Comparison of ENCODE assay signal across 22 cellular contexts in genomic region chr9:135158572-135158937, GRCh38.
DNase-seq lines count a peak whose midpoint lies in the region; ATAC-seq, FAIRE-seq and TF ChIP-seq lines count a peak whose summit lies in the region.
"Had no signal": no experiment of that assay in that cellular context is flagged by ENCODE, and none has a peak within 500 bp of the region (broad histone marks: within the 10 kb centered on the region; RNA-seq: fewer than 3 reads in every experiment).

No MANE protein-coding gene starts in this region.

- H3F3A ChIP-seq in GM23248 (ENCODE audit: insufficient read depth): no peaks in the 10 kb centered on the region

- no peak overlapping the region for H3K18ac ChIP-seq in IMR-90 (ENCODE audit: low read depth, low read length)

- no peaks in the 10 kb centered on the region for H3K9me3 ChIP-seq in right cardiac atrium (ENCODE audit: control insufficient read depth, low read length)
- H3K9me3 ChIP-seq in IMR-90 (ENCODE audit: control insufficient read depth, insufficient read depth, low read length): peaks cover 21% of the 10 kb centered on the region
- no peaks in the 10 kb centered on the region for H3K9me3 ChIP-seq in HAP-1
- H3K9me3 ChIP-seq in GM23248 (ENCODE audit: low read depth): no peaks in the 10 kb centered on the region
- H3K9me3 ChIP-seq: BLaER1, Caco-2 had no signal

- H4K20me1 ChIP-seq in IMR-90 (ENCODE audit: insufficient read depth, low read length): no peaks in the 10 kb centered on the region
- no peaks in the 10 kb centered on the region for H4K20me1 ChIP-seq in GM23248 (ENCODE audit: insufficient read depth)

- H3K9me3 Mint-ChIP-seq in nephron progenitor cell: no peaks in the 10 kb centered on the region
- H3K9me3 Mint-ChIP-seq: CD8-positive, alpha-beta T cell; GM23338 had no signal

- ATAC-seq in Right ventricle myocardium superior (ENCODE audit: poor library complexity): no peak
- no peak for ATAC-seq in right cardiac atrium
- no peak for ATAC-seq in IMR-90 (ENCODE audit: low read depth)
- ATAC-seq: CD8-positive, alpha-beta T cell; GM23338 had no signal

- no peak overlapping the region for H4K91ac ChIP-seq in IMR-90 (ENCODE audit: insufficient read depth, low read depth, low read length)

- H4K5ac ChIP-seq in IMR-90 (ENCODE audit: low read depth, low read length): no peak overlapping the region

- no peaks in the 10 kb centered on the region for H3K79me2 ChIP-seq in GM23248 (ENCODE audit: insufficient read depth)

- peaks cover 12% of the 10 kb centered on the region for H3K4me1 Mint-ChIP-seq in nephron progenitor cell
- H3K4me1 Mint-ChIP-seq: B cell, GM23338 had no signal

- TF ChIP-seq RAD21 in IMR-90 (IDR thresholded peaks at IDR 0.05; ENCODE audit: low read length): no peak

- H3K4ac ChIP-seq in IMR-90 (ENCODE audit: low read depth, low read length): no peak overlapping the region

- no peak overlapping the region for H3K27ac ChIP-seq in right cardiac atrium (ENCODE audit: low read length)
- no peak overlapping the region for H3K27ac ChIP-seq in IMR-90 (ENCODE audit: insufficient read depth, low read length)
- H3K27ac ChIP-seq in GM23248: no peak overlapping the region
- H3K27ac ChIP-seq: 22Rv1, BLaER1, C4-2B had no signal

- no peaks in the 10 kb centered on the region for H3K36me3 Mint-ChIP-seq in nephron progenitor cell (ENCODE audit: low read depth)
- H3K36me3 Mint-ChIP-seq: CD4-positive, CD25-positive, alpha-beta regulatory T cell; CD8-positive, alpha-beta T cell had no signal

- in situ Hi-C loops in IMR-90 (cut with MboI; ENCODE audit: low sequenced_read_pairs): no loop called here
- in situ Hi-C loops in HAP-1 (cut with MboI; ENCODE audit: low sequenced_read_pairs): no loop called here
- in situ Hi-C loops in GM23248 (cut with MboI): no loop called here

- H3K4me2 ChIP-seq in IMR-90 (ENCODE audit: low read depth, low read length): no peak overlapping the region
- no peak overlapping the region for H3K4me2 ChIP-seq in GM23248 (ENCODE audit: unreplicated experiment)
- H3K4me2 ChIP-seq: BLaER1, GM23338 had no signal

- peak; percentile 70 for FAIRE-seq in bronchial epithelial cell (lab: Jason Lieb, UNC)
- FAIRE-seq: A204.1, G401.6, GM12892, H54 had no signal

- H3K79me1 ChIP-seq in IMR-90 (ENCODE audit: low read depth in 1 of 2, low read length in 2 of 2): no peaks in the 10 kb centered on the region

- POLR2A ChIA-PET in IMR-90 (lab: Charles Lee; ENCODE audit: unreplicated experiment): no interaction called here

- no peak overlapping the region for H3K14ac ChIP-seq in IMR-90 (replicated peaks; ENCODE audit: low read depth, low read length)

- H3K36me3 ChIP-seq in IMR-90 (ENCODE audit: control insufficient read depth, insufficient read depth, low read length) (no peaks in the 10 kb centered on the region), bronchial epithelial cell (ENCODE audit: control insufficient read depth, insufficient read depth, low read length) (no peaks in the 10 kb centered on the region), HAP-1 (replicated peaks) (no peaks in the 10 kb centered on the region), GM23248 (ENCODE audit: low read depth) (no peaks in the 10 kb centered on the region)
- H3K36me3 ChIP-seq: BLaER1 had no signal

- WGBS in right cardiac atrium: 73% methylated on average over 6 of the region's 6 CpGs
- WGBS in IMR-90 (ENCODE audit: extremely low coverage in 2 of 2, insufficient read length in 1 of 2), 2 experiments: 30% methylated on average over 2 of the region's 6 CpGs; no CpG with 5 or more reads in 1 of the 2 experiments
- 37 to 40% methylated on average over 6 of the region's 6 CpGs for WGBS in GM23248 (ENCODE audit: low coverage in 1 of 2, low lambda C conversion rate in 2 of 2, missing lambda C conversion rate in 2 of 2), 2 experiments

- DNase-seq in Right ventricle myocardium superior (peak; percentile 13), right cardiac atrium (no peak), IMR-90 (no peak), bronchial epithelial cell (ENCODE audit: low read depth) (no peak), HAP-1 (ENCODE audit: low spot score in 2 of 2) (no peak), nephron progenitor cell (no peak), GM23248 (no peak)
- DNase-seq: Caco-2; CD4-positive, CD25-positive, alpha-beta regulatory T cell; CD8-positive, alpha-beta T cell; DMS153; DND-41; HCEC 1CT had no signal

- H3K27me3 Mint-ChIP-seq in nephron progenitor cell (ENCODE audit: low read depth, poor library complexity): peaks cover 51% of the 10 kb centered on the region

- H2BK120ac ChIP-seq in IMR-90 (ENCODE audit: low read depth, low read length): no peak overlapping the region

- H3K9ac ChIP-seq in IMR-90 (ENCODE audit: low read depth, low read length) (no peak overlapping the region), GM23248 (no peak overlapping the region)
- H3K9ac ChIP-seq: BLaER1 had no signal

- CTCF ChIA-PET in IMR-90 (lab: Yijun Ruan, JAX): no interaction called here

- H3K56ac ChIP-seq in IMR-90 (ENCODE audit: extremely low read depth, insufficient read depth, low read length): no peak overlapping the region

- H2BK15ac ChIP-seq in IMR-90 (ENCODE audit: low read depth, low read length): no peak overlapping the region

- H3K4me3 ChIP-seq in right cardiac atrium (ENCODE audit: low read length): no peak overlapping the region
- no peak overlapping the region for H3K4me3 ChIP-seq in IMR-90 (ENCODE audit: insufficient read depth, low read depth, low read length)
- no peak overlapping the region for H3K4me3 ChIP-seq in bronchial epithelial cell (ENCODE audit: low read depth, low read length)
- H3K4me3 ChIP-seq in HAP-1: no peak overlapping the region
- H3K4me3 ChIP-seq in GM23248: no peak overlapping the region
- H3K4me3 ChIP-seq: BLaER1, GM23338 had no signal

- no peak overlapping the region for H3K23ac ChIP-seq in IMR-90 (ENCODE audit: low read depth, low read length)

- no peak overlapping the region for H2BK20ac ChIP-seq in IMR-90 (ENCODE audit: low read depth, low read length)

- H2BK5ac ChIP-seq in IMR-90 (ENCODE audit: low read depth, low read length, poor library complexity, severe bottlenecking): no peak overlapping the region

- TF ChIP-seq POLR2A in IMR-90 (IDR thresholded peaks at IDR 0.05; ENCODE audit: low read depth, low read length): no peak

- H2AK9ac ChIP-seq in IMR-90 (replicated peaks; ENCODE audit: low read depth, low read length, poor library complexity): no peak overlapping the region

- no peak overlapping the region for H3K27ac Mint-ChIP-seq in nephron progenitor cell
- H3K27ac Mint-ChIP-seq: B cell; CD8-positive, alpha-beta T cell; GM23338 had no signal

- no peak overlapping the region for H3K4me3 Mint-ChIP-seq in nephron progenitor cell
- H3K4me3 Mint-ChIP-seq: B cell; CD4-positive, CD25-positive, alpha-beta regulatory T cell; CD8-positive, alpha-beta T cell; GM23338 had no signal

- dilution Hi-C loops in IMR-90 (cut with HindIII; ENCODE audit: low sequenced_read_pairs, unreplicated experiment): no loop called here

- H2AK5ac ChIP-seq in IMR-90 (ENCODE audit: low read depth, low read length): no peak overlapping the region

- no peaks in the 10 kb centered on the region for H3K9me1 ChIP-seq in IMR-90 (ENCODE audit: insufficient read depth, low read length)

- TF ChIP-seq CTCF in IMR-90 (conservative IDR thresholded peaks at IDR 0.05; ENCODE audit: low read depth, low read length) (no peak), bronchial epithelial cell (IDR thresholded peaks at IDR 0.05; ENCODE audit: insufficient read depth, low read length, severe bottlenecking) (no peak), nephron progenitor cell (IDR thresholded peaks at IDR 0.05) (no peak)

- H3K4me1 ChIP-seq in right cardiac atrium (ENCODE audit: control insufficient read depth, insufficient read depth, low read length) (no peaks in the 10 kb centered on the region), IMR-90 (ENCODE audit: control insufficient read depth, insufficient read depth, low read length) (no peaks in the 10 kb centered on the region), HAP-1 (no peaks in the 10 kb centered on the region), GM23248 (ENCODE audit: insufficient read depth) (no peaks in the 10 kb centered on the region)
- H3K4me1 ChIP-seq: BLaER1, Caco-2 had no signal

- intact Hi-C loops in Right ventricle myocardium superior (cut with DNase I) (no loop called here), right cardiac atrium (cut with DNase I) (no loop called here), IMR-90 (cut with micrococcal nuclease) (no loop called here)

- no peaks in the 10 kb centered on the region for H3K27me3 ChIP-seq in right cardiac atrium (ENCODE audit: control insufficient read depth, insufficient read depth)
- H3K27me3 ChIP-seq in IMR-90 (ENCODE audit: control insufficient read depth, insufficient read depth, low read length): no peaks in the 10 kb centered on the region
- no peaks in the 10 kb centered on the region for H3K27me3 ChIP-seq in bronchial epithelial cell (ENCODE audit: control insufficient read depth, insufficient read depth, low read length)
- H3K27me3 ChIP-seq in HAP-1 (ENCODE audit: low read depth): no peaks in the 10 kb centered on the region
- peaks cover 16% of the 10 kb centered on the region for H3K27me3 ChIP-seq in GM23248 (replicated peaks; ENCODE audit: insufficient read depth)
- H3K27me3 ChIP-seq: BLaER1 had no signal

- BruUV-seq in IMR-90 (replicated peaks; lab: Mats Ljungman, UMichigan): no TSS peak

- H2AFZ ChIP-seq in IMR-90 (replicated peaks; ENCODE audit: low read length, poor library complexity): no peak overlapping the region
- H2AFZ ChIP-seq in GM23248: no peak overlapping the region
- H2AFZ ChIP-seq: GM23338 had no signal

- H3K9me2 ChIP-seq in GM23248 (ENCODE audit: insufficient read depth): no peaks in the 10 kb centered on the region

- no peak overlapping the region for H4K8ac ChIP-seq in IMR-90 (ENCODE audit: low read depth in 2 of 2, low read length in 2 of 2)

TF ChIP-seq in IMR-90, 13 proteins besides CTCF, POLR2A, EP300 and RAD21:
- TF ChIP-seq MAFK (IDR thresholded peaks at IDR 0.05; ENCODE audit: low read depth, low read length): peak; percentile 72
- no peak for TF ChIP-seq CEBPB (IDR thresholded peaks at IDR 0.05; ENCODE audit: low read depth, low read length)
